In the genomic region with DNA sequence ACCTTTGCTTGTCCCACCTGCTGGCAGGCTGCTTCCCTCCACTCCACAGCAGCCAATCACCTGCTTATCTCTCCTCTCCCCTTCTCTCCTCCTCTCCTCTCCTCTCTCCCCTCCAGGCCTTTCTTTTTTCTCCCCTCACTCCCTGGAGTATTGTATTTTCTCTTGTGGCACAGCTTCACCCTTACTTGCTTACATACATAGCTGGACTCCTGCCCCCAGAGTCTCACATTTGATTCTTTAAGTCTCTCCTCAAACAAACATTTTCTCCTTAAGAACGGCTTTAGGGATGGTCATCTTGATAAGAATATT, we compare ENCODE assay signal across 1 cellular context.
TF ChIP-seq lines count a peak whose summit lies in the region.

No MANE protein-coding gene starts in this region.

TF ChIP-seq in GM12878, 131 proteins besides CTCF, POLR2A, EP300 and RAD21 (continues in another document):
- TF ChIP-seq GATAD2B (conservative IDR thresholded peaks at IDR 0.05; ENCODE audit: low read depth) (no peak), NFXL1 (IDR thresholded peaks at IDR 0.05; ENCODE audit: borderline replicate concordance) (no peak), ZSCAN29 (IDR thresholded peaks at IDR 0.05) (no peak), BRCA1 (IDR thresholded peaks at IDR 0.05; ENCODE audit: low read depth, low read length) (no peak), IKZF1 (conservative IDR thresholded peaks at IDR 0.05) (no peak; the same call in none of the 2 replicates), CREB1 (IDR thresholded peaks at IDR 0.05; ENCODE audit: low read depth) (no peak), EZH2 (IDR thresholded peaks at IDR 0.05; ENCODE audit: borderline replicate concordance, control insufficient read depth, low read depth, low read length) (no peak), TCF12 (IDR thresholded peaks at IDR 0.05; ENCODE audit: low read depth, low read length) (no peak), NBN (IDR thresholded peaks at IDR 0.05) (peak; percentile 62; the same call in 1 of the 2 replicates), RFX5 (IDR thresholded peaks at IDR 0.05; ENCODE audit: low read depth, low read length) (no peak), MXI1 (IDR thresholded peaks at IDR 0.05; ENCODE audit: low read depth, low read length) (no peak), CBFB (IDR thresholded peaks at IDR 0.05; ENCODE audit: low read depth) (0 out of 2 replicates have a peak, but pooled peaks have one; percentile 6), NRF1 (conservative IDR thresholded peaks at IDR 0.05; ENCODE audit: low read depth, low read length) (no peak), NFYA (IDR thresholded peaks at IDR 0.05; ENCODE audit: borderline replicate concordance, low read depth, low read length) (no peak), ATF7 (IDR thresholded peaks at IDR 0.05; ENCODE audit: low read depth) (no peak), BACH1 (IDR thresholded peaks at IDR 0.05; ENCODE audit: borderline replicate concordance) (no peak), SIX5 (IDR thresholded peaks at IDR 0.05; ENCODE audit: low read depth, low read length, severe bottlenecking) (no peak), FOS (IDR thresholded peaks at IDR 0.05; ENCODE audit: borderline replicate concordance, extremely low read depth, insufficient read length) (no peak), ZNF622 (IDR thresholded peaks at IDR 0.05) (no peak)
- TF ChIP-seq, protein P1, sequence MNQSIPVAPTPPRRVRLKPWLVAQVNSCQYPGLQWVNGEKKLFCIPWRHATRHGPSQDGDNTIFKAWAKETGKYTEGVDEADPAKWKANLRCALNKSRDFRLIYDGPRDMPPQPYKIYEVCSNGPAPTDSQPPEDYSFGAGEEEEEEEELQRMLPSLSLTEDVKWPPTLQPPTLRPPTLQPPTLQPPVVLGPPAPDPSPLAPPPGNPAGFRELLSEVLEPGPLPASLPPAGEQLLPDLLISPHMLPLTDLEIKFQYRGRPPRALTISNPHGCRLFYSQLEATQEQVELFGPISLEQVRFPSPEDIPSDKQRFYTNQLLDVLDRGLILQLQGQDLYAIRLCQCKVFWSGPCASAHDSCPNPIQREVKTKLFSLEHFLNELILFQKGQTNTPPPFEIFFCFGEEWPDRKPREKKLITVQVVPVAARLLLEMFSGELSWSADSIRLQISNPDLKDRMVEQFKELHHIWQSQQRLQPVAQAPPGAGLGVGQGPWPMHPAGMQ (IDR thresholded peaks at IDR 0.05; ENCODE audit: borderline replicate concordance) = no peak
- TF ChIP-seq, protein P2, sequence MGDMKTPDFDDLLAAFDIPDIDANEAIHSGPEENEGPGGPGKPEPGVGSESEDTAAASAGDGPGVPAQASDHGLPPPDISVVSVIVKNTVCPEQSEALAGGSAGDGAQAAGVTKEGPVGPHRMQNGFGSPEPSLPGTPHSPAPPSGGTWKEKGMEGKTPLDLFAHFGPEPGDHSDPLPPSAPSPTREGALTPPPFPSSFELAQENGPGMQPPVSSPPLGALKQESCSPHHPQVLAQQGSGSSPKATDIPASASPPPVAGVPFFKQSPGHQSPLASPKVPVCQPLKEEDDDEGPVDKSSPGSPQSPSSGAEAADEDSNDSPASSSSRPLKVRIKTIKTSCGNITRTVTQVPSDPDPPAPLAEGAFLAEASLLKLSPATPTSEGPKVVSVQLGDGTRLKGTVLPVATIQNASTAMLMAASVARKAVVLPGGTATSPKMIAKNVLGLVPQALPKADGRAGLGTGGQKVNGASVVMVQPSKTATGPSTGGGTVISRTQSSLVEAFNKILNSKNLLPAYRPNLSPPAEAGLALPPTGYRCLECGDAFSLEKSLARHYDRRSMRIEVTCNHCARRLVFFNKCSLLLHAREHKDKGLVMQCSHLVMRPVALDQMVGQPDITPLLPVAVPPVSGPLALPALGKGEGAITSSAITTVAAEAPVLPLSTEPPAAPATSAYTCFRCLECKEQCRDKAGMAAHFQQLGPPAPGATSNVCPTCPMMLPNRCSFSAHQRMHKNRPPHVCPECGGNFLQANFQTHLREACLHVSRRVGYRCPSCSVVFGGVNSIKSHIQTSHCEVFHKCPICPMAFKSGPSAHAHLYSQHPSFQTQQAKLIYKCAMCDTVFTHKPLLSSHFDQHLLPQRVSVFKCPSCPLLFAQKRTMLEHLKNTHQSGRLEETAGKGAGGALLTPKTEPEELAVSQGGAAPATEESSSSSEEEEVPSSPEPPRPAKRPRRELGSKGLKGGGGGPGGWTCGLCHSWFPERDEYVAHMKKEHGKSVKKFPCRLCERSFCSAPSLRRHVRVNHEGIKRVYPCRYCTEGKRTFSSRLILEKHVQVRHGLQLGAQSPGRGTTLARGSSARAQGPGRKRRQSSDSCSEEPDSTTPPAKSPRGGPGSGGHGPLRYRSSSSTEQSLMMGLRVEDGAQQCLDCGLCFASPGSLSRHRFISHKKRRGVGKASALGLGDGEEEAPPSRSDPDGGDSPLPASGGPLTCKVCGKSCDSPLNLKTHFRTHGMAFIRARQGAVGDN (IDR thresholded peaks at IDR 0.05) = 0 out of 2 replicates have a peak, but pooled peaks have one; percentile 3
- TF ChIP-seq, protein P3, sequence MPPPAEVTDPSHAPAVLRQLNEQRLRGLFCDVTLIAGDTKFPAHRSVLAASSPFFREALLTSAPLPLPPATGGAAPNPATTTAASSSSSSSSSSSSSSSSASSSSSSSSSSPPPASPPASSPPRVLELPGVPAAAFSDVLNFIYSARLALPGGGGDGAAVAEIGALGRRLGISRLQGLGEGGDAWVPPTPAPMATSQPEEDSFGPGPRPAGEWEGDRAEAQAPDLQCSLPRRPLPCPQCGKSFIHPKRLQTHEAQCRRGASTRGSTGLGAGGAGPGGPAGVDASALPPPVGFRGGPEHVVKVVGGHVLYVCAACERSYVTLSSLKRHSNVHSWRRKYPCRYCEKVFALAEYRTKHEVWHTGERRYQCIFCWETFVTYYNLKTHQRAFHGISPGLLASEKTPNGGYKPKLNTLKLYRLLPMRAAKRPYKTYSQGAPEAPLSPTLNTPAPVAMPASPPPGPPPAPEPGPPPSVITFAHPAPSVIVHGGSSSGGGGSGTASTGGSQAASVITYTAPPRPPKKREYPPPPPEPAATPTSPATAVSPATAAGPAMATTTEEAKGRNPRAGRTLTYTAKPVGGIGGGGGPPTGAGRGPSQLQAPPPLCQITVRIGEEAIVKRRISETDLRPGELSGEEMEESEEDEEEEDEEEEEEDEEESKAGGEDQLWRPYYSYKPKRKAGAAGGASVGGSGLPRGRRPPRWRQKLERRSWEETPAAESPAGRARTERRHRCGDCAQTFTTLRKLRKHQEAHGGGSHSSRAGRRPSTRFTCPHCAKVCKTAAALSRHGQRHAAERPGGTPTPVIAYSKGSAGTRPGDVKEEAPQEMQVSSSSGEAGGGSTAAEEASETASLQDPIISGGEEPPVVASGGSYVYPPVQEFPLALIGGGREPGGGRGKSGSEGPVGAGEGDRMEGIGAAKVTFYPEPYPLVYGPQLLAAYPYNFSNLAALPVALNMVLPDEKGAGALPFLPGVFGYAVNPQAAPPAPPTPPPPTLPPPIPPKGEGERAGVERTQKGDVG (CRISPR knock-in tag; IDR thresholded peaks at IDR 0.05) = no peak
- TF ChIP-seq, protein P4, sequence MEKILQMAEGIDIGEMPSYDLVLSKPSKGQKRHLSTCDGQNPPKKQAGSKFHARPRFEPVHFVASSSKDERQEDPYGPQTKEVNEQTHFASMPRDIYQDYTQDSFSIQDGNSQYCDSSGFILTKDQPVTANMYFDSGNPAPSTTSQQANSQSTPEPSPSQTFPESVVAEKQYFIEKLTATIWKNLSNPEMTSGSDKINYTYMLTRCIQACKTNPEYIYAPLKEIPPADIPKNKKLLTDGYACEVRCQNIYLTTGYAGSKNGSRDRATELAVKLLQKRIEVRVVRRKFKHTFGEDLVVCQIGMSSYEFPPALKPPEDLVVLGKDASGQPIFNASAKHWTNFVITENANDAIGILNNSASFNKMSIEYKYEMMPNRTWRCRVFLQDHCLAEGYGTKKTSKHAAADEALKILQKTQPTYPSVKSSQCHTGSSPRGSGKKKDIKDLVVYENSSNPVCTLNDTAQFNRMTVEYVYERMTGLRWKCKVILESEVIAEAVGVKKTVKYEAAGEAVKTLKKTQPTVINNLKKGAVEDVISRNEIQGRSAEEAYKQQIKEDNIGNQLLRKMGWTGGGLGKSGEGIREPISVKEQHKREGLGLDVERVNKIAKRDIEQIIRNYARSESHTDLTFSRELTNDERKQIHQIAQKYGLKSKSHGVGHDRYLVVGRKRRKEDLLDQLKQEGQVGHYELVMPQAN (conservative IDR thresholded peaks at IDR 0.05) = no peak
- TF ChIP-seq, protein P5, sequence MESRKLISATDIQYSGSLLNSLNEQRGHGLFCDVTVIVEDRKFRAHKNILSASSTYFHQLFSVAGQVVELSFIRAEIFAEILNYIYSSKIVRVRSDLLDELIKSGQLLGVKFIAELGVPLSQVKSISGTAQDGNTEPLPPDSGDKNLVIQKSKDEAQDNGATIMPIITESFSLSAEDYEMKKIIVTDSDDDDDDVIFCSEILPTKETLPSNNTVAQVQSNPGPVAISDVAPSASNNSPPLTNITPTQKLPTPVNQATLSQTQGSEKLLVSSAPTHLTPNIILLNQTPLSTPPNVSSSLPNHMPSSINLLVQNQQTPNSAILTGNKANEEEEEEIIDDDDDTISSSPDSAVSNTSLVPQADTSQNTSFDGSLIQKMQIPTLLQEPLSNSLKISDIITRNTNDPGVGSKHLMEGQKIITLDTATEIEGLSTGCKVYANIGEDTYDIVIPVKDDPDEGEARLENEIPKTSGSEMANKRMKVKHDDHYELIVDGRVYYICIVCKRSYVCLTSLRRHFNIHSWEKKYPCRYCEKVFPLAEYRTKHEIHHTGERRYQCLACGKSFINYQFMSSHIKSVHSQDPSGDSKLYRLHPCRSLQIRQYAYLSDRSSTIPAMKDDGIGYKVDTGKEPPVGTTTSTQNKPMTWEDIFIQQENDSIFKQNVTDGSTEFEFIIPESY (IDR thresholded peaks at IDR 0.05) = no peak
- TF ChIP-seq, protein P6, sequence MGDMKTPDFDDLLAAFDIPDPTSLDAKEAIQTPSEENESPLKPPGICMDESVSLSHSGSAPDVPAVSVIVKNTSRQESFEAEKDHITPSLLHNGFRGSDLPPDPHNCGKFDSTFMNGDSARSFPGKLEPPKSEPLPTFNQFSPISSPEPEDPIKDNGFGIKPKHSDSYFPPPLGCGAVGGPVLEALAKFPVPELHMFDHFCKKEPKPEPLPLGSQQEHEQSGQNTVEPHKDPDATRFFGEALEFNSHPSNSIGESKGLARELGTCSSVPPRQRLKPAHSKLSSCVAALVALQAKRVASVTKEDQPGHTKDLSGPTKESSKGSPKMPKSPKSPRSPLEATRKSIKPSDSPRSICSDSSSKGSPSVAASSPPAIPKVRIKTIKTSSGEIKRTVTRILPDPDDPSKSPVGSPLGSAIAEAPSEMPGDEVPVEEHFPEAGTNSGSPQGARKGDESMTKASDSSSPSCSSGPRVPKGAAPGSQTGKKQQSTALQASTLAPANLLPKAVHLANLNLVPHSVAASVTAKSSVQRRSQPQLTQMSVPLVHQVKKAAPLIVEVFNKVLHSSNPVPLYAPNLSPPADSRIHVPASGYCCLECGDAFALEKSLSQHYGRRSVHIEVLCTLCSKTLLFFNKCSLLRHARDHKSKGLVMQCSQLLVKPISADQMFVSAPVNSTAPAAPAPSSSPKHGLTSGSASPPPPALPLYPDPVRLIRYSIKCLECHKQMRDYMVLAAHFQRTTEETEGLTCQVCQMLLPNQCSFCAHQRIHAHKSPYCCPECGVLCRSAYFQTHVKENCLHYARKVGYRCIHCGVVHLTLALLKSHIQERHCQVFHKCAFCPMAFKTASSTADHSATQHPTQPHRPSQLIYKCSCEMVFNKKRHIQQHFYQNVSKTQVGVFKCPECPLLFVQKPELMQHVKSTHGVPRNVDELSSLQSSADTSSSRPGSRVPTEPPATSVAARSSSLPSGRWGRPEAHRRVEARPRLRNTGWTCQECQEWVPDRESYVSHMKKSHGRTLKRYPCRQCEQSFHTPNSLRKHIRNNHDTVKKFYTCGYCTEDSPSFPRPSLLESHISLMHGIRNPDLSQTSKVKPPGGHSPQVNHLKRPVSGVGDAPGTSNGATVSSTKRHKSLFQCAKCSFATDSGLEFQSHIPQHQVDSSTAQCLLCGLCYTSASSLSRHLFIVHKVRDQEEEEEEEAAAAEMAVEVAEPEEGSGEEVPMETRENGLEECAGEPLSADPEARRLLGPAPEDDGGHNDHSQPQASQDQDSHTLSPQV (IDR thresholded peaks at IDR 0.05) = no peak
- TF ChIP-seq, protein P7, sequence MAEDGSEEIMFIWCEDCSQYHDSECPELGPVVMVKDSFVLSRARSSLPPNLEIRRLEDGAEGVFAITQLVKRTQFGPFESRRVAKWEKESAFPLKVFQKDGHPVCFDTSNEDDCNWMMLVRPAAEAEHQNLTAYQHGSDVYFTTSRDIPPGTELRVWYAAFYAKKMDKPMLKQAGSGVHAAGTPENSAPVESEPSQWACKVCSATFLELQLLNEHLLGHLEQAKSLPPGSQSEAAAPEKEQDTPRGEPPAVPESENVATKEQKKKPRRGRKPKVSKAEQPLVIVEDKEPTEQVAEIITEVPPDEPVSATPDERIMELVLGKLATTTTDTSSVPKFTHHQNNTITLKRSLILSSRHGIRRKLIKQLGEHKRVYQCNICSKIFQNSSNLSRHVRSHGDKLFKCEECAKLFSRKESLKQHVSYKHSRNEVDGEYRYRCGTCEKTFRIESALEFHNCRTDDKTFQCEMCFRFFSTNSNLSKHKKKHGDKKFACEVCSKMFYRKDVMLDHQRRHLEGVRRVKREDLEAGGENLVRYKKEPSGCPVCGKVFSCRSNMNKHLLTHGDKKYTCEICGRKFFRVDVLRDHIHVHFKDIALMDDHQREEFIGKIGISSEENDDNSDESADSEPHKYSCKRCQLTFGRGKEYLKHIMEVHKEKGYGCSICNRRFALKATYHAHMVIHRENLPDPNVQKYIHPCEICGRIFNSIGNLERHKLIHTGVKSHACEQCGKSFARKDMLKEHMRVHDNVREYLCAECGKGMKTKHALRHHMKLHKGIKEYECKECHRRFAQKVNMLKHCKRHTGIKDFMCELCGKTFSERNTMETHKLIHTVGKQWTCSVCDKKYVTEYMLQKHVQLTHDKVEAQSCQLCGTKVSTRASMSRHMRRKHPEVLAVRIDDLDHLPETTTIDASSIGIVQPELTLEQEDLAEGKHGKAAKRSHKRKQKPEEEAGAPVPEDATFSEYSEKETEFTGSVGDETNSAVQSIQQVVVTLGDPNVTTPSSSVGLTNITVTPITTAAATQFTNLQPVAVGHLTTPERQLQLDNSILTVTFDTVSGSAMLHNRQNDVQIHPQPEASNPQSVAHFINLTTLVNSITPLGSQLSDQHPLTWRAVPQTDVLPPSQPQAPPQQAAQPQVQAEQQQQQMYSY (CRISPR knock-in tag; IDR thresholded peaks at IDR 0.05) = no peak
- TF ChIP-seq, protein P8, sequence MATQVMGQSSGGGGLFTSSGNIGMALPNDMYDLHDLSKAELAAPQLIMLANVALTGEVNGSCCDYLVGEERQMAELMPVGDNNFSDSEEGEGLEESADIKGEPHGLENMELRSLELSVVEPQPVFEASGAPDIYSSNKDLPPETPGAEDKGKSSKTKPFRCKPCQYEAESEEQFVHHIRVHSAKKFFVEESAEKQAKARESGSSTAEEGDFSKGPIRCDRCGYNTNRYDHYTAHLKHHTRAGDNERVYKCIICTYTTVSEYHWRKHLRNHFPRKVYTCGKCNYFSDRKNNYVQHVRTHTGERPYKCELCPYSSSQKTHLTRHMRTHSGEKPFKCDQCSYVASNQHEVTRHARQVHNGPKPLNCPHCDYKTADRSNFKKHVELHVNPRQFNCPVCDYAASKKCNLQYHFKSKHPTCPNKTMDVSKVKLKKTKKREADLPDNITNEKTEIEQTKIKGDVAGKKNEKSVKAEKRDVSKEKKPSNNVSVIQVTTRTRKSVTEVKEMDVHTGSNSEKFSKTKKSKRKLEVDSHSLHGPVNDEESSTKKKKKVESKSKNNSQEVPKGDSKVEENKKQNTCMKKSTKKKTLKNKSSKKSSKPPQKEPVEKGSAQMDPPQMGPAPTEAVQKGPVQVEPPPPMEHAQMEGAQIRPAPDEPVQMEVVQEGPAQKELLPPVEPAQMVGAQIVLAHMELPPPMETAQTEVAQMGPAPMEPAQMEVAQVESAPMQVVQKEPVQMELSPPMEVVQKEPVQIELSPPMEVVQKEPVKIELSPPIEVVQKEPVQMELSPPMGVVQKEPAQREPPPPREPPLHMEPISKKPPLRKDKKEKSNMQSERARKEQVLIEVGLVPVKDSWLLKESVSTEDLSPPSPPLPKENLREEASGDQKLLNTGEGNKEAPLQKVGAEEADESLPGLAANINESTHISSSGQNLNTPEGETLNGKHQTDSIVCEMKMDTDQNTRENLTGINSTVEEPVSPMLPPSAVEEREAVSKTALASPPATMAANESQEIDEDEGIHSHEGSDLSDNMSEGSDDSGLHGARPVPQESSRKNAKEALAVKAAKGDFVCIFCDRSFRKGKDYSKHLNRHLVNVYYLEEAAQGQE (IDR thresholded peaks at IDR 0.05; ENCODE audit: low read depth, low read length) = no peak
